ENCODE assay signal across 1 cellular context in the genomic region with DNA sequence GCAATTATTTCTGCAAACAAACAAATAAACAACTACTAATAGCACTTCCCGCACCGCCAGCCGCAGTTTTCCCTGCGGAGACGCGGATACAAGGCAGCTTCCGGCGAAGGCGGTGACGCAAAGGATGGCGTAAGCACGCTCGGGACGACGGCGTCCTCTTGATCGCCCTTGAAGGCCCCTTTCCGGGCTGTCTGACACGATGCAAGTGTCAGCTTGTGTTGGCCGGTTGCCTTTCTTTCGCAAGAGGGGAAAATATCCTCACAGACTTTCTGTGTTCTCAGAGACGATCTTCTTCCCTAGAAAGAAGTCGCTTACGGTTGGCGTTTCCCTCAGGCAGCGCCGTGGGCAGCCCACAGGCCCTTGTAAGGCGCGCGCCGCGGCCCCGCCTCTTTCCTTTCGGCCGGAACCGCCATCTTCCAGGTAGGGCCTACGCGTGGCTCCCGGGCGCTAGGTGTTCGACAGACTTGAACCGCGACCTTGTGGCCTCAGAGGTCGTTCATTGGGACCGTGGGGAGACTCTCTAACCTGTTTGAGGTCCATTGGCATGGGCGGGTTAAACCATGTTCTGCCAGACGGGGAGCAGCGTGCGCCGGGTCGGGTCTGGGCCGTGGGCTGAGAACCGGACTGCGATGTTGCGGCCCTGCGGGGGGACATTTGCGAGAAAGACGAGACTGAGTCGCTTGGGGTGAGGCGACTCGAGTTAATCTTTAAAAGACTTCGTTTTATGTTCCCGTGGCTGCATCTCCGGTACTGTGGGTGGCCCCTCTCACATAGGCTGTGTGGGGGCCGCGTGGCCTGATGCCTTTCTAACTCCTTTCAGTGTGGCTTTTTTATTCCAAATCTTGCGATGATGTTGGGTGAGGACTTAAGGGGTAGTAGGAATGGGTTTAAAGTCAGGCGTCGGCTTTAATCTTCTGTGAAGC.
TF ChIP-seq lines count a peak whose summit lies in the region.

A gene (plus strand): TSS at position 393 of the 923 bp plus-strand sequence. CDS start 2,219 bp downstream, outside the sequence.

TF ChIP-seq in K562, 482 proteins besides CTCF, POLR2A, EP300 and RAD21 (continued from another document and continues in another):
- TF ChIP-seq, protein P1, sequence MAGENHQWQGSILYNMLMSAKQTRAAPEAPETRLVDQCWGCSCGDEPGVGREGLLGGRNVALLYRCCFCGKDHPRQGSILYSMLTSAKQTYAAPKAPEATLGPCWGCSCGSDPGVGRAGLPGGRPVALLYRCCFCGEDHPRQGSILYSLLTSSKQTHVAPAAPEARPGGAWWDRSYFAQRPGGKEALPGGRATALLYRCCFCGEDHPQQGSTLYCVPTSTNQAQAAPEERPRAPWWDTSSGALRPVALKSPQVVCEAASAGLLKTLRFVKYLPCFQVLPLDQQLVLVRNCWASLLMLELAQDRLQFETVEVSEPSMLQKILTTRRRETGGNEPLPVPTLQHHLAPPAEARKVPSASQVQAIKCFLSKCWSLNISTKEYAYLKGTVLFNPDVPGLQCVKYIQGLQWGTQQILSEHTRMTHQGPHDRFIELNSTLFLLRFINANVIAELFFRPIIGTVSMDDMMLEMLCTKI (IDR thresholded peaks at IDR 0.05; ENCODE audit: partially characterized antibody) = no peak
- TF ChIP-seq PHF20 (IDR thresholded peaks at IDR 0.05; ENCODE audit: partially characterized antibody) = peak; percentile 71
- TF ChIP-seq NFIX (CRISPR knock-in tag; IDR thresholded peaks at IDR 0.05; ENCODE audit: low read depth) = no peak
- TF ChIP-seq SAFB (IDR thresholded peaks at IDR 0.05; ENCODE audit: borderline replicate concordance, low read depth, low read length) = no peak
- TF ChIP-seq, protein P2, sequence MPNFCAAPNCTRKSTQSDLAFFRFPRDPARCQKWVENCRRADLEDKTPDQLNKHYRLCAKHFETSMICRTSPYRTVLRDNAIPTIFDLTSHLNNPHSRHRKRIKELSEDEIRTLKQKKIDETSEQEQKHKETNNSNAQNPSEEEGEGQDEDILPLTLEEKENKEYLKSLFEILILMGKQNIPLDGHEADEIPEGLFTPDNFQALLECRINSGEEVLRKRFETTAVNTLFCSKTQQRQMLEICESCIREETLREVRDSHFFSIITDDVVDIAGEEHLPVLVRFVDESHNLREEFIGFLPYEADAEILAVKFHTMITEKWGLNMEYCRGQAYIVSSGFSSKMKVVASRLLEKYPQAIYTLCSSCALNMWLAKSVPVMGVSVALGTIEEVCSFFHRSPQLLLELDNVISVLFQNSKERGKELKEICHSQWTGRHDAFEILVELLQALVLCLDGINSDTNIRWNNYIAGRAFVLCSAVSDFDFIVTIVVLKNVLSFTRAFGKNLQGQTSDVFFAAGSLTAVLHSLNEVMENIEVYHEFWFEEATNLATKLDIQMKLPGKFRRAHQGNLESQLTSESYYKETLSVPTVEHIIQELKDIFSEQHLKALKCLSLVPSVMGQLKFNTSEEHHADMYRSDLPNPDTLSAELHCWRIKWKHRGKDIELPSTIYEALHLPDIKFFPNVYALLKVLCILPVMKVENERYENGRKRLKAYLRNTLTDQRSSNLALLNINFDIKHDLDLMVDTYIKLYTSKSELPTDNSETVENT (CRISPR knock-in tag; IDR thresholded peaks at IDR 0.05) = no peak
- no peak for TF ChIP-seq TBP (optimal IDR thresholded peaks at IDR 0.05; ENCODE audit: low read depth, low read length)
- TF ChIP-seq GATAD2A (IDR thresholded peaks at IDR 0.05) = 0 out of 2 replicates have a peak, but pooled peaks have one; percentile 39
- peak; percentile 86 for TF ChIP-seq ESRRA (IDR thresholded peaks at IDR 0.05; ENCODE audit: borderline replicate concordance, low read depth)
- TF ChIP-seq ZNF354B (CRISPR knock-in tag; IDR thresholded peaks at IDR 0.05) = no peak
- TF ChIP-seq ESRRB (CRISPR knock-in tag; IDR thresholded peaks at IDR 0.05; ENCODE audit: borderline replicate concordance) = no peak
- TF ChIP-seq CREB1 (IDR thresholded peaks at IDR 0.05) = peak; percentile 92
- TF ChIP-seq CREB1 (CRISPR knock-in tag; IDR thresholded peaks at IDR 0.05) = peak; percentile 93
- TF ChIP-seq, protein P3, sequence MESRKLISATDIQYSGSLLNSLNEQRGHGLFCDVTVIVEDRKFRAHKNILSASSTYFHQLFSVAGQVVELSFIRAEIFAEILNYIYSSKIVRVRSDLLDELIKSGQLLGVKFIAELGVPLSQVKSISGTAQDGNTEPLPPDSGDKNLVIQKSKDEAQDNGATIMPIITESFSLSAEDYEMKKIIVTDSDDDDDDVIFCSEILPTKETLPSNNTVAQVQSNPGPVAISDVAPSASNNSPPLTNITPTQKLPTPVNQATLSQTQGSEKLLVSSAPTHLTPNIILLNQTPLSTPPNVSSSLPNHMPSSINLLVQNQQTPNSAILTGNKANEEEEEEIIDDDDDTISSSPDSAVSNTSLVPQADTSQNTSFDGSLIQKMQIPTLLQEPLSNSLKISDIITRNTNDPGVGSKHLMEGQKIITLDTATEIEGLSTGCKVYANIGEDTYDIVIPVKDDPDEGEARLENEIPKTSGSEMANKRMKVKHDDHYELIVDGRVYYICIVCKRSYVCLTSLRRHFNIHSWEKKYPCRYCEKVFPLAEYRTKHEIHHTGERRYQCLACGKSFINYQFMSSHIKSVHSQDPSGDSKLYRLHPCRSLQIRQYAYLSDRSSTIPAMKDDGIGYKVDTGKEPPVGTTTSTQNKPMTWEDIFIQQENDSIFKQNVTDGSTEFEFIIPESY (CRISPR knock-in tag; IDR thresholded peaks at IDR 0.05) = no peak
- TF ChIP-seq MCM2 (IDR thresholded peaks at IDR 0.05; ENCODE audit: low read depth) = no peak
- TF ChIP-seq ZBED1 (IDR thresholded peaks at IDR 0.05) = no peak
- TF ChIP-seq, protein P4, sequence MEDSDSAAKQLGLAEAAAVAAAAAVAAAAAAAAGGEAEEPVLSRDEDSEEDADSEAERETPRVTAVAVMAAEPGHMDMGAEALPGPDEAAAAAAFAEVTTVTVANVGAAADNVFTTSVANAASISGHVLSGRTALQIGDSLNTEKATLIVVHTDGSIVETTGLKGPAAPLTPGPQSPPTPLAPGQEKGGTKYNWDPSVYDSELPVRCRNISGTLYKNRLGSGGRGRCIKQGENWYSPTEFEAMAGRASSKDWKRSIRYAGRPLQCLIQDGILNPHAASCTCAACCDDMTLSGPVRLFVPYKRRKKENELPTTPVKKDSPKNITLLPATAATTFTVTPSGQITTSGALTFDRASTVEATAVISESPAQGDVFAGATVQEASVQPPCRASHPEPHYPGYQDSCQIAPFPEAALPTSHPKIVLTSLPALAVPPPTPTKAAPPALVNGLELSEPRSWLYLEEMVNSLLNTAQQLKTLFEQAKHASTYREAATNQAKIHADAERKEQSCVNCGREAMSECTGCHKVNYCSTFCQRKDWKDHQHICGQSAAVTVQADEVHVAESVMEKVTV (CRISPR knock-in tag; IDR thresholded peaks at IDR 0.05) = no peak
- TF ChIP-seq, protein P5, sequence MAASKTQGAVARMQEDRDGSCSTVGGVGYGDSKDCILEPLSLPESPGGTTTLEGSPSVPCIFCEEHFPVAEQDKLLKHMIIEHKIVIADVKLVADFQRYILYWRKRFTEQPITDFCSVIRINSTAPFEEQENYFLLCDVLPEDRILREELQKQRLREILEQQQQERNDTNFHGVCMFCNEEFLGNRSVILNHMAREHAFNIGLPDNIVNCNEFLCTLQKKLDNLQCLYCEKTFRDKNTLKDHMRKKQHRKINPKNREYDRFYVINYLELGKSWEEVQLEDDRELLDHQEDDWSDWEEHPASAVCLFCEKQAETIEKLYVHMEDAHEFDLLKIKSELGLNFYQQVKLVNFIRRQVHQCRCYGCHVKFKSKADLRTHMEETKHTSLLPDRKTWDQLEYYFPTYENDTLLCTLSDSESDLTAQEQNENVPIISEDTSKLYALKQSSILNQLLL (CRISPR knock-in tag; IDR thresholded peaks at IDR 0.05; ENCODE audit: borderline replicate concordance) = no peak
- no peak for TF ChIP-seq JUN (IDR thresholded peaks at IDR 0.05; ENCODE audit: borderline replicate concordance, low read depth, low read length)
- TF ChIP-seq JUN (CRISPR knock-in tag; IDR thresholded peaks at IDR 0.05; ENCODE audit: borderline replicate concordance) = peak; percentile 4; the same call in 1 of the 2 replicates
- TF ChIP-seq, protein P6, sequence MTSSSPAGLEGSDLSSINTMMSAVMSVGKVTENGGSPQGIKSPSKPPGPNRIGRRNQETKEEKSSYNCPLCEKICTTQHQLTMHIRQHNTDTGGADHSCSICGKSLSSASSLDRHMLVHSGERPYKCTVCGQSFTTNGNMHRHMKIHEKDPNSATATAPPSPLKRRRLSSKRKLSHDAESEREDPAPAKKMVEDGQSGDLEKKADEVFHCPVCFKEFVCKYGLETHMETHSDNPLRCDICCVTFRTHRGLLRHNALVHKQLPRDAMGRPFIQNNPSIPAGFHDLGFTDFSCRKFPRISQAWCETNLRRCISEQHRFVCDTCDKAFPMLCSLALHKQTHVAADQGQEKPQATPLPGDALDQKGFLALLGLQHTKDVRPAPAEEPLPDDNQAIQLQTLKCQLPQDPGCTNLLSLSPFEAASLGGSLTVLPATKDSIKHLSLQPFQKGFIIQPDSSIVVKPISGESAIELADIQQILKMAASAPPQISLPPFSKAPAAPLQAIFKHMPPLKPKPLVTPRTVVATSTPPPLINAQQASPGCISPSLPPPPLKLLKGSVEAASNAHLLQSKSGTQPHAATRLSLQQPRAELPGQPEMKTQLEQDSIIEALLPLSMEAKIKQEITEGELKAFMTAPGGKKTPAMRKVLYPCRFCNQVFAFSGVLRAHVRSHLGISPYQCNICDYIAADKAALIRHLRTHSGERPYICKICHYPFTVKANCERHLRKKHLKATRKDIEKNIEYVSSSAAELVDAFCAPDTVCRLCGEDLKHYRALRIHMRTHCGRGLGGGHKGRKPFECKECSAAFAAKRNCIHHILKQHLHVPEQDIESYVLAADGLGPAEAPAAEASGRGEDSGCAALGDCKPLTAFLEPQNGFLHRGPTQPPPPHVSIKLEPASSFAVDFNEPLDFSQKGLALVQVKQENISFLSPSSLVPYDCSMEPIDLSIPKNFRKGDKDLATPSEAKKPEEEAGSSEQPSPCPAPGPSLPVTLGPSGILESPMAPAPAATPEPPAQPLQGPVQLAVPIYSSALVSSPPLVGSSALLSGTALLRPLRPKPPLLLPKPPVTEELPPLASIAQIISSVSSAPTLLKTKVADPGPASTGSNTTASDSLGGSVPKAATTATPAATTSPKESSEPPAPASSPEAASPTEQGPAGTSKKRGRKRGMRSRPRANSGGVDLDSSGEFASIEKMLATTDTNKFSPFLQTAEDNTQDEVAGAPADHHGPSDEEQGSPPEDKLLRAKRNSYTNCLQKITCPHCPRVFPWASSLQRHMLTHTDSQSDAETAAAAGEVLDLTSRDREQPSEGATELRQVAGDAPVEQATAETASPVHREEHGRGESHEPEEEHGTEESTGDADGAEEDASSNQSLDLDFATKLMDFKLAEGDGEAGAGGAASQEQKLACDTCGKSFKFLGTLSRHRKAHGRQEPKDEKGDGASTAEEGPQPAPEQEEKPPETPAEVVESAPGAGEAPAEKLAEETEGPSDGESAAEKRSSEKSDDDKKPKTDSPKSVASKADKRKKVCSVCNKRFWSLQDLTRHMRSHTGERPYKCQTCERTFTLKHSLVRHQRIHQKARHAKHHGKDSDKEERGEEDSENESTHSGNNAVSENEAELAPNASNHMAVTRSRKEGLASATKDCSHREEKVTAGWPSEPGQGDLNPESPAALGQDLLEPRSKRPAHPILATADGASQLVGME (CRISPR knock-in tag; IDR thresholded peaks at IDR 0.05) = no peak
- no peak for TF ChIP-seq RBM39 (optimal IDR thresholded peaks at IDR 0.05; ENCODE audit: low read depth, low read length)
- no peak for TF ChIP-seq PHB2 (IDR thresholded peaks at IDR 0.05; ENCODE audit: low read depth)
- no peak for TF ChIP-seq ZNF75A (CRISPR knock-in tag; IDR thresholded peaks at IDR 0.05)
- TF ChIP-seq ZNF561 (CRISPR knock-in tag; conservative IDR thresholded peaks at IDR 0.05) = no peak
- TF ChIP-seq, protein P7, sequence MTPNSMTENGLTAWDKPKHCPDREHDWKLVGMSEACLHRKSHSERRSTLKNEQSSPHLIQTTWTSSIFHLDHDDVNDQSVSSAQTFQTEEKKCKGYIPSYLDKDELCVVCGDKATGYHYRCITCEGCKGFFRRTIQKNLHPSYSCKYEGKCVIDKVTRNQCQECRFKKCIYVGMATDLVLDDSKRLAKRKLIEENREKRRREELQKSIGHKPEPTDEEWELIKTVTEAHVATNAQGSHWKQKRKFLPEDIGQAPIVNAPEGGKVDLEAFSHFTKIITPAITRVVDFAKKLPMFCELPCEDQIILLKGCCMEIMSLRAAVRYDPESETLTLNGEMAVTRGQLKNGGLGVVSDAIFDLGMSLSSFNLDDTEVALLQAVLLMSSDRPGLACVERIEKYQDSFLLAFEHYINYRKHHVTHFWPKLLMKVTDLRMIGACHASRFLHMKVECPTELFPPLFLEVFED (CRISPR knock-in tag; conservative IDR thresholded peaks at IDR 0.05) = no peak
